Comparison of ENCODE assay signal across 16 cellular contexts in genomic region chr15:69954726-69955125, GRCh38.
DNase-seq lines count a peak whose midpoint lies in the region; ATAC-seq and TF ChIP-seq lines count a peak whose summit lies in the region.
"Had no signal": no experiment of that assay in that cellular context is flagged by ENCODE, and none has a peak within 500 bp of the region (broad histone marks: within the 10 kb centered on the region; RNA-seq: fewer than 3 reads in every experiment).

No MANE protein-coding gene starts in this region.

- no peaks in the 10 kb centered on the region for H3K36me3 Mint-ChIP-seq in activated T-helper 17 cell treated with anti-CD3 and anti-CD28 coated beads, Interleukin-2, amount 50 U/mL, for 72 hours (ENCODE audit: low read depth)
- H3K36me3 Mint-ChIP-seq in type B pancreatic cell: no peaks in the 10 kb centered on the region

- DNase-seq in NCI-H748 (lab: John Stamatoyannopoulos, UW; ENCODE audit: unreplicated experiment): peak; percentile 59
- DNase-seq in NCI-H748 treated with DMSO at 0.1 percent for 48 hours (lab: John Stamatoyannopoulos, UW): no peak
- DNase-seq in NCI-H146 treated with DMSO at 0.1 percent for 48 hours (lab: John Stamatoyannopoulos, UW; ENCODE audit: unreplicated experiment): peak; percentile 14
- no peak for DNase-seq in type B pancreatic cell (ENCODE audit: extremely low spot score, unreplicated experiment)
- no peak for DNase-seq in NCI-H345 (lab: John Stamatoyannopoulos, UW)
- DNase-seq: BE2C; CD4-positive, alpha-beta T cell; HCEC 1CT; IMR-90; NCI-H1694; NCI-H446; NCI-H526 treated with DMSO at 0.1 percent for 48 hours; PC-9 had no signal

- no peaks in the 10 kb centered on the region for H3K9me3 Mint-ChIP-seq in activated T-helper 17 cell treated with anti-CD3 and anti-CD28 coated beads, Interleukin-2, amount 50 U/mL, for 72 hours
- no peaks in the 10 kb centered on the region for H3K9me3 Mint-ChIP-seq in type B pancreatic cell
- H3K9me3 Mint-ChIP-seq: CD4-positive, alpha-beta T cell; GM23338 had no signal

- H3K27ac Mint-ChIP-seq in activated T-helper 17 cell treated with anti-CD3 and anti-CD28 coated beads, Interleukin-2, amount 50 U/mL, for 72 hours: peak overlapping the region; percentile 28
- H3K27ac Mint-ChIP-seq in type B pancreatic cell: no peak overlapping the region
- H3K27ac Mint-ChIP-seq: CD4-positive, alpha-beta T cell; GM23338 had no signal

- no peak for ATAC-seq in activated T-helper 17 cell treated with anti-CD3 and anti-CD28 coated beads, Interleukin-2, amount 50 U/mL, for 72 hours (replicated peaks)
- ATAC-seq in GM19452 (IDR thresholded peaks at IDR 0.05; ENCODE audit: unreplicated experiment): no peak
- ATAC-seq: GM23338 had no signal

- peaks cover 4% of the 10 kb centered on the region for H3K27me3 Mint-ChIP-seq in activated T-helper 17 cell treated with anti-CD3 and anti-CD28 coated beads, Interleukin-2, amount 50 U/mL, for 72 hours
- peaks cover 28% of the 10 kb centered on the region for H3K27me3 Mint-ChIP-seq in type B pancreatic cell
- H3K27me3 Mint-ChIP-seq: CD4-positive, alpha-beta T cell had no signal

- no peaks in the 10 kb centered on the region for H3K4me1 Mint-ChIP-seq in activated T-helper 17 cell treated with anti-CD3 and anti-CD28 coated beads, Interleukin-2, amount 50 U/mL, for 72 hours
- H3K4me1 Mint-ChIP-seq in type B pancreatic cell (ENCODE audit: unreplicated experiment): peaks cover 8% of the 10 kb centered on the region

- H3K4me3 Mint-ChIP-seq in activated T-helper 17 cell treated with anti-CD3 and anti-CD28 coated beads, Interleukin-2, amount 50 U/mL, for 72 hours: no peak overlapping the region
- H3K4me3 Mint-ChIP-seq in type B pancreatic cell: peak overlapping the region; percentile 11
- H3K4me3 Mint-ChIP-seq: CD4-positive, alpha-beta T cell; GM23338 had no signal

- no peak for TF ChIP-seq CTCF in type B pancreatic cell (conservative IDR thresholded peaks at IDR 0.05)

Comparison
In these comparisons a context has a peak if more than half of its experiments do, and no peak if none do; other contexts are left out.
1. DNase-seq: peak in NCI-H748 (single experiment) and NCI-H146 treated with DMSO at 0.1 percent for 48 hours (single experiment); none in NCI-H748 treated with DMSO at 0.1 percent for 48 hours (single experiment), type B pancreatic cell (single experiment) and NCI-H345 (single experiment).